In the genomic region with DNA sequence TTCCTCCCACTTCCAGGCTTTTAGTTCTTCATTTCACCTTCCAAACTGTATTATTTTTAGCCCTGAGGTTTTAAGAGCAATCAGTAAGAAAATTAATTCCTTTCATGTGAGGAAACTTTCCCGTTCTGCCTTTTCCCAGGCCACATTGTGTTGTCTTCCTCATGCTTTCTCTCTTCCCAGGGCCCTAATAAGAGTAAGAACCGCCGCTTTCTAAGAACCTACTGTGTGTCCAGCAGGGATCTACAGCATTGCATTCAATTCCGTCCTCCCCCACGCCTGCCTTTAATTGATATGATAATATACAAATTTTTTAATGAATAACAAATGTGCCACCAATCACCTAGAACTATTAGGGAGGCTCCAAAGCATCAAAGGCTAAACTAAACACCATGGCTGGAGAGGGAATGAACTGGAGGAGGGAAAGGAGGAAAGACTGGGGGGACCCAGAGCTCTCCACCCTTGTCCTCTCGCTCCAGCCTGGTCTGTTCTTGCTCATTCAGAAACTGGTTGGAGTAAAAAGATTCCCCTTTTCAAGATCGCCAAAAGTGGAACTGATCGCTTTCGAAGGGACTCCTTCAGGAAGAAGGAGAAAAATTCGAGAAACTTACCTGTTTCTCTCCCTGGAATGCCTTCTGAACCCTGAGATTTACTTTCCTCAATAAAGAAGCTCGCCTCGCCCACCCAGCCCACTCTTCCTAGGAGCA, we compare ENCODE assay signal across 8 cellular contexts. TPM values are rescaled to one million over a fixed set of nuclear protein-coding genes. Genes with fewer than 3 reads are reported as not detected.
A peak's percentile ranks its signal among the peaks of the same experiment; 100 is the strongest.
DNase-seq lines count a peak whose midpoint lies in the region; ATAC-seq and TF ChIP-seq lines count a peak whose summit lies in the region.

No MANE protein-coding gene starts in this region.

- H3K9me3 ChIP-seq in AG04450 (ENCODE audit: control insufficient read depth, insufficient read depth, low read length): no peaks in the 10 kb centered on the region
- no peaks in the 10 kb centered on the region for H3K9me3 ChIP-seq in HCT116 (ENCODE audit: control insufficient read depth in 1 of 2, insufficient read depth in 1 of 2, low read depth in 1 of 2, low read length in 2 of 2)

- H3K4me3 Mint-ChIP-seq in activated T-helper 17 cell treated with anti-CD3 and anti-CD28 coated beads, Interleukin-2, amount 50 U/mL, for 72 hours: peak overlapping the region; percentile 79
- H3K4me3 Mint-ChIP-seq in immature natural killer cell: peak overlapping the region in 4 of 5 donors; percentile 4 to 83 (median 37)

- no peak for DNase-seq in AG04450 (ENCODE audit: low read depth, low spot score)
- no peak for DNase-seq in HCT116 (ENCODE audit: low read depth, low spot score)
- no peak for DNase-seq in immature natural killer cell
- no peak for DNase-seq in NAMALWA (ENCODE audit: low spot score)
- DNase-seq in NCI-H1048 (lab: John Stamatoyannopoulos, UW): no peak
- no peak for DNase-seq in SKM-1 treated with dmso at 0.1 percent for 144 hours (lab: John Stamatoyannopoulos, UW; ENCODE audit: unreplicated experiment)

- CTCF ChIA-PET in AG04450 (lab: Charles Lee) (interaction anchor here (1.4 kb wide), 1 partner anchor 21 kb away, joined by 5 read pairs; no protein-coding TSS in a partner anchor), HCT116 (lab: Charles Lee) (interaction anchor here (1.2 to 1.5 kb wide), 2 partner anchors 8 to 58 kb away, joined by 3 to 4 read pairs; a partner anchor contains a TSS)

- POLR2A ChIA-PET in AG04450 (lab: Yijun Ruan, JAX) (interaction anchor here (0.7 to 1.5 kb wide), 4 partner anchors 8 to 112 kb away, joined by 3 to 12 read pairs (median 4); a partner anchor contains a TSS), HCT116 (lab: Charles Lee) (interaction anchor here (1.1 to 1.5 kb wide), 4 partner anchors 8 to 58 kb away, joined by 4 to 6 read pairs (median 4); a partner anchor contains a TSS)

- H3K4me1 ChIP-seq in HCT116 (ENCODE audit: control insufficient read depth in 1 of 2, insufficient read depth in 2 of 2, low read length in 2 of 2): peaks cover 33 to 69% of the 10 kb centered on the region in 2 experiments

- H3K4me3 ChIP-seq in AG04450 (ENCODE audit: low read depth, low read length) (peak overlapping the region; percentile 42), HCT116 (replicated peaks in 1 of 2; ENCODE audit: low read depth in 1 of 2, low read length in 2 of 2) (no peak overlapping the region)

- H3K27ac ChIP-seq in AG04450 (ENCODE audit: low read depth, low read length) (peak overlapping the region; percentile 31), HCT116 (ENCODE audit: low read depth, low read length) (peak overlapping the region; percentile 36; the same call in 1 of the 2 replicates)

- H3K36me3 Mint-ChIP-seq in activated T-helper 17 cell treated with anti-CD3 and anti-CD28 coated beads, Interleukin-2, amount 50 U/mL, for 72 hours (ENCODE audit: low read depth): peaks cover 30% of the 10 kb centered on the region
- H3K36me3 Mint-ChIP-seq in immature natural killer cell: no peaks in the 10 kb centered on the region

- H3K27me3 Mint-ChIP-seq in activated T-helper 17 cell treated with anti-CD3 and anti-CD28 coated beads, Interleukin-2, amount 50 U/mL, for 72 hours: no peaks in the 10 kb centered on the region
- H3K27me3 Mint-ChIP-seq in immature natural killer cell (ENCODE audit: low read depth in 3 of 3): peaks cover 22 to 57% (median 40%) of the 10 kb centered on the region in 3 donors

- no peak overlapping the region for H3K9ac ChIP-seq in HCT116 (ENCODE audit: low read length)

- no peaks in the 10 kb centered on the region for H3K9me2 ChIP-seq in HCT116 (ENCODE audit: insufficient read depth)

- H2AFZ ChIP-seq in HCT116 (ENCODE audit: low read depth, low read length, poor library complexity, severe bottlenecking): peak overlapping the region; percentile 87

- BruUV-seq in HCT116 (replicated peaks; lab: Mats Ljungman, UMichigan): no TSS peak

- H3K4me2 ChIP-seq in HCT116 (ENCODE audit: low read length): peak overlapping the region; percentile 47

- no peak for TF ChIP-seq CTCF in AG04450 (IDR thresholded peaks at IDR 0.05; ENCODE audit: low read depth, low read length)
- no peak for TF ChIP-seq CTCF in HCT116 (IDR thresholded peaks at IDR 0.05 in 2 of 3, conservative IDR thresholded peaks at IDR 0.05 in 1 of 3; ENCODE audit: borderline replicate concordance in 1 of 3, insufficient read depth in 1 of 3, low read depth in 2 of 3, low read length in 2 of 3)

- peak overlapping the region; percentile 92 for H3K27ac Mint-ChIP-seq in activated T-helper 17 cell treated with anti-CD3 and anti-CD28 coated beads, Interleukin-2, amount 50 U/mL, for 72 hours
- peak overlapping the region in 2 of 6 donors; percentile 24 to 26 for H3K27ac Mint-ChIP-seq in immature natural killer cell

- no peak for TF ChIP-seq POLR2A in HCT116 (IDR thresholded peaks at IDR 0.05; ENCODE audit: borderline replicate concordance, extremely low read depth, insufficient read depth, insufficient read length)

- H3K27me3 ChIP-seq in AG04450 (ENCODE audit: control insufficient read depth, insufficient read depth, low read length) (no peaks in the 10 kb centered on the region), HCT116 (ENCODE audit: insufficient read depth, low read length) (no peaks in the 10 kb centered on the region)

- intact Hi-C loops in HCT116 (cut with micrococcal nuclease): loop anchor here (10.0 kb wide), 1 partner anchor 1893 kb away; a partner anchor contains a TSS

- H3K9me3 Mint-ChIP-seq in activated T-helper 17 cell treated with anti-CD3 and anti-CD28 coated beads, Interleukin-2, amount 50 U/mL, for 72 hours: no peaks in the 10 kb centered on the region
- H3K9me3 Mint-ChIP-seq in immature natural killer cell: peaks cover 0 to 2% (median 0%) of the 10 kb centered on the region in 6 donors

- no peaks in the 10 kb centered on the region for H4K20me1 ChIP-seq in HCT116 (ENCODE audit: insufficient read depth)

- no peak for TF ChIP-seq RAD21 in HCT116 (IDR thresholded peaks at IDR 0.05; ENCODE audit: low read depth)

- no peak for ATAC-seq in HCT116
- no peak for ATAC-seq in activated T-helper 17 cell treated with anti-CD3 and anti-CD28 coated beads, Interleukin-2, amount 50 U/mL, for 72 hours (replicated peaks)
- no peak for ATAC-seq in HG02798 (IDR thresholded peaks at IDR 0.05; ENCODE audit: poor library complexity, unreplicated experiment)

- H3K4me1 Mint-ChIP-seq in activated T-helper 17 cell treated with anti-CD3 and anti-CD28 coated beads, Interleukin-2, amount 50 U/mL, for 72 hours: peaks cover 36% of the 10 kb centered on the region
- H3K4me1 Mint-ChIP-seq in immature natural killer cell: peaks cover 34 to 66% of the 10 kb centered on the region in 2 donors

- RAD21 ChIA-PET in HCT116 (lab: Charles Lee; ENCODE audit: low non-redundant PET in 1 of 2, low total read pairs in 2 of 2, uncharacterized antibody in 2 of 2, unreplicated experiment in 2 of 2): interaction anchor here in 1 of 2 experiments (1.3 kb wide), 1 partner anchor 21 kb away, joined by 3 read pairs; no protein-coding TSS in a partner anchor

- no peaks in the 10 kb centered on the region for H3K79me2 ChIP-seq in HCT116 (ENCODE audit: insufficient read depth, low read length)

- no peaks in the 10 kb centered on the region for H3K36me3 ChIP-seq in HCT116 (ENCODE audit: control insufficient read depth in 1 of 2, insufficient read depth in 2 of 2, low read length in 2 of 2)

TF ChIP-seq in HCT116, 20 proteins besides CTCF, POLR2A, EP300 and RAD21 (continues in another document):
- TF ChIP-seq, protein P1, sequence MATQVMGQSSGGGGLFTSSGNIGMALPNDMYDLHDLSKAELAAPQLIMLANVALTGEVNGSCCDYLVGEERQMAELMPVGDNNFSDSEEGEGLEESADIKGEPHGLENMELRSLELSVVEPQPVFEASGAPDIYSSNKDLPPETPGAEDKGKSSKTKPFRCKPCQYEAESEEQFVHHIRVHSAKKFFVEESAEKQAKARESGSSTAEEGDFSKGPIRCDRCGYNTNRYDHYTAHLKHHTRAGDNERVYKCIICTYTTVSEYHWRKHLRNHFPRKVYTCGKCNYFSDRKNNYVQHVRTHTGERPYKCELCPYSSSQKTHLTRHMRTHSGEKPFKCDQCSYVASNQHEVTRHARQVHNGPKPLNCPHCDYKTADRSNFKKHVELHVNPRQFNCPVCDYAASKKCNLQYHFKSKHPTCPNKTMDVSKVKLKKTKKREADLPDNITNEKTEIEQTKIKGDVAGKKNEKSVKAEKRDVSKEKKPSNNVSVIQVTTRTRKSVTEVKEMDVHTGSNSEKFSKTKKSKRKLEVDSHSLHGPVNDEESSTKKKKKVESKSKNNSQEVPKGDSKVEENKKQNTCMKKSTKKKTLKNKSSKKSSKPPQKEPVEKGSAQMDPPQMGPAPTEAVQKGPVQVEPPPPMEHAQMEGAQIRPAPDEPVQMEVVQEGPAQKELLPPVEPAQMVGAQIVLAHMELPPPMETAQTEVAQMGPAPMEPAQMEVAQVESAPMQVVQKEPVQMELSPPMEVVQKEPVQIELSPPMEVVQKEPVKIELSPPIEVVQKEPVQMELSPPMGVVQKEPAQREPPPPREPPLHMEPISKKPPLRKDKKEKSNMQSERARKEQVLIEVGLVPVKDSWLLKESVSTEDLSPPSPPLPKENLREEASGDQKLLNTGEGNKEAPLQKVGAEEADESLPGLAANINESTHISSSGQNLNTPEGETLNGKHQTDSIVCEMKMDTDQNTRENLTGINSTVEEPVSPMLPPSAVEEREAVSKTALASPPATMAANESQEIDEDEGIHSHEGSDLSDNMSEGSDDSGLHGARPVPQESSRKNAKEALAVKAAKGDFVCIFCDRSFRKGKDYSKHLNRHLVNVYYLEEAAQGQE (IDR thresholded peaks at IDR 0.05; ENCODE audit: low read depth): no peak
- TF ChIP-seq EZH2 (IDR thresholded peaks at IDR 0.05): no peak
- no peak for TF ChIP-seq SRF (IDR thresholded peaks at IDR 0.05; ENCODE audit: low read depth)
- TF ChIP-seq EGR1 (IDR thresholded peaks at IDR 0.05; ENCODE audit: low read depth): no peak

RNA-seq across cellular contexts. Expression of a gene that starts 46.8 kb away (rescaled TPM):
- polyA plus RNA-seq in AG04450 (2011; rRNA removed) (not detected in 2 replicates), immature natural killer cell (not detected)
- not detected in 2 replicates for polyA minus RNA-seq in AG04450 (2011; rRNA and poly(A)+ RNA removed)
- not detected for total RNA-seq in HCT116 (2021; ENCODE audit: unreplicated experiment)
- polyA plus RNA-seq in HCT116 (2012): not detected in 2 replicates
- not detected for total RNA-seq in activated T-helper 17 cell treated with anti-CD3 and anti-CD28 coated beads, Interleukin-2, amount 50 U/mL, for 72 hours

RNA-seq across cellular contexts. Expression of a gene that starts 54.7 kb away (rescaled TPM):
- polyA plus RNA-seq in AG04450 (2011; rRNA removed): not detected in 2 replicates
- not detected in 2 replicates for polyA minus RNA-seq in AG04450 (2011; rRNA and poly(A)+ RNA removed)
- not detected for total RNA-seq in HCT116 (2021; ENCODE audit: unreplicated experiment)
- polyA plus RNA-seq in HCT116 (2012): not detected in 2 replicates
- not detected for total RNA-seq in activated T-helper 17 cell treated with anti-CD3 and anti-CD28 coated beads, Interleukin-2, amount 50 U/mL, for 72 hours
- polyA plus RNA-seq in immature natural killer cell: not detected

RNA-seq across cellular contexts. Expression of a gene that starts 57.5 kb away (rescaled TPM):
- polyA plus RNA-seq in AG04450 (2011; rRNA removed) (28.4 and 30.4 TPM in 2 replicates), immature natural killer cell (10 to 100 TPM; 14.7 to 22.2 (median 19.0) TPM)
- 28.4 and 35.0 TPM in 2 replicates for polyA minus RNA-seq in AG04450 (2011; rRNA and poly(A)+ RNA removed)
- 43.8 TPM for total RNA-seq in HCT116 (2021; ENCODE audit: unreplicated experiment)
- 27.2 and 28.3 TPM in 2 replicates for polyA plus RNA-seq in HCT116 (2012)
- 10 to 100 TPM; 31.0 to 33.0 TPM for total RNA-seq in activated T-helper 17 cell treated with anti-CD3 and anti-CD28 coated beads, Interleukin-2, amount 50 U/mL, for 72 hours
